Comparison of ENCODE assay signal across 8 cellular contexts in genomic region chr14:39988939-39989338, GRCh38.
DNase-seq lines count a peak whose midpoint lies in the region; ATAC-seq and TF ChIP-seq lines count a peak whose summit lies in the region.

No MANE protein-coding gene starts in this region.

- no peaks in the 10 kb centered on the region for H3K36me3 ChIP-seq in brain microvascular endothelial cell (replicated peaks)

- H3K4me3 ChIP-seq in brain microvascular endothelial cell (ENCODE audit: low read depth, low read length), result no peak overlapping the region

- H3K27me3 Mint-ChIP-seq in neural crest cell (ENCODE audit: low read depth), result no peaks in the 10 kb centered on the region

- no peak overlapping the region for H3K27ac Mint-ChIP-seq in neural crest cell (ENCODE audit: unreplicated experiment)

- no peaks in the 10 kb centered on the region for H3K27me3 ChIP-seq in brain microvascular endothelial cell (replicated peaks)

- in situ Hi-C loops in brain microvascular endothelial cell (cut with HindIII; ENCODE audit: low pct_ligation_motif_present, low sequenced_read_pairs), result no loop called here

- no peaks in the 10 kb centered on the region for H3K4me1 Mint-ChIP-seq in neural crest cell

- no peak overlapping the region for H3K4me3 Mint-ChIP-seq in neural crest cell

- peak; percentile 35 for DNase-seq in SIG-M5 treated with dmso at 0.1 percent for 504 hours (lab: John Stamatoyannopoulos, UW; ENCODE audit: unreplicated experiment)
- no peak for DNase-seq in SIG-M5 (lab: John Stamatoyannopoulos, UW)
- peak; percentile 20 for DNase-seq in NCI-H2196 treated with DMSO at 0.1 percent for 48 hours (lab: John Stamatoyannopoulos, UW; ENCODE audit: unreplicated experiment)
- DNase-seq in brain microvascular endothelial cell, result no peak
- DNase-seq in neural crest cell (ENCODE audit: low read depth, low spot score), result no peak
- no peak for DNase-seq in T1000 (lab: John Stamatoyannopoulos, UW)

- peaks cover 5% of the 10 kb centered on the region for H3K9me3 Mint-ChIP-seq in neural crest cell

- peaks cover 2% of the 10 kb centered on the region for H3K36me3 Mint-ChIP-seq in neural crest cell (ENCODE audit: low read depth)

- no peak overlapping the region for H3K27ac ChIP-seq in brain microvascular endothelial cell

- ATAC-seq in GM21717 (IDR thresholded peaks at IDR 0.05; ENCODE audit: unreplicated experiment) (no peak), GM18867 (IDR thresholded peaks at IDR 0.05; ENCODE audit: unreplicated experiment) (no peak)

- TF ChIP-seq CTCF in brain microvascular endothelial cell (IDR thresholded peaks at IDR 0.05; ENCODE audit: low read depth, low read length, missing control alignments) (peak; percentile 24), neural crest cell (conservative IDR thresholded peaks at IDR 0.05) (peak; percentile 79)

Comparison
In these comparisons a context has a peak if more than half of its experiments do, and no peak if none do; other contexts are left out.
1. DNase-seq: peak in SIG-M5 treated with dmso at 0.1 percent for 504 hours (single experiment) and NCI-H2196 treated with DMSO at 0.1 percent for 48 hours (single experiment); none in SIG-M5 (single experiment), brain microvascular endothelial cell (single experiment), neural crest cell (single experiment) and T1000 (single experiment).